Comparison of ENCODE assay signal across 1 cellular context in the genomic region with DNA sequence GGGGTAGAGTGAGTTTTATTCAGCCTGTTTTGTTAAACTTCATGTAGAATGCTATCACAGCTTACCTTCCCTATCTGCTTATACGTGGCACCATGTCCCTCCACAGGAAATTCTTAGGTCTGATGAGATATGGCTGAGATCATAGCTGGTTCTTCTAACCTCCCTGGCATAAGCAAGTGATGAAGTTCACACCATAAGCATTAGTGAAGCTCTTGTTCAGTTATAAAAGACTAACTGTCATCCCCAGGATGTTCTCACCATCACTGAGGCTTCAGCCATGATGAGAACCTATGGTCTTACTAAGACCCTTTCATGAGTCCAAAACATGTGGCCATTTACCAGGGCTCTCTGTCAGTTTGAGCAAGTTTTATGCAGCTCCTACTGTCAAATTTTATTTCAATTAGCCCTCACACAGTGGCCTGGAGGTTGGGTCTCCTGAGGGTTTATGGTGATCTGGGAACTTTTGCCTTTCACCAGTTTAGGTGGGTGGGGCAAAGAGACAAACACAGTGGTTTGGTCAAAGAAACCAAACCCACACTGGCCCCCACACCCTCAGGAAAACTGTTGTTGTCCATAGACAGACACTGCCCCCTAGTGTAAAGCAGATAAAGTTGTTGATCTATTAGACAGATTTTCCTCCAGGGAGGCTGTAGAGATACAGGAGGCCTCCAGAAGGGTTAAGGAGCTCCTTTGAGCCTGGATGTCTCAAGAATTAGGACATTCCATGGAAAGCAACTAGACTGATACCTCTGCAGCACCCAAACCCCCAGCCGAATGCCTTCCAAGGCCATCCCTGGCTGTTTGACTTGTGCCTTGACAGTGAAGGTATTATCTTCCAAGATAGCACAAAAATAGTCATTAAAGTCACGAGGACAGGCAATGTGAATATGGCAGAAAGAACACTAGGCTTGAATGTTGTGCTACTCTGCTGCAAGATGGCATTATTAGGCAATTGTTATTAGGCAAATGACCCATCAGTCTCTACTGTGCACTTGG.
TF ChIP-seq lines count a peak whose summit lies in the region.

No MANE protein-coding gene starts in this region.

TF ChIP-seq in H1, 55 proteins besides CTCF, POLR2A, EP300 and RAD21:
- TF ChIP-seq SUZ12 (IDR thresholded peaks at IDR 0.05; ENCODE audit: low read length) = no peak
- TF ChIP-seq HDAC2 (IDR thresholded peaks at IDR 0.05; ENCODE audit: borderline replicate concordance in 1 of 2, low read depth in 2 of 2, low read length in 2 of 2) = no peak
- TF ChIP-seq, protein P1, sequence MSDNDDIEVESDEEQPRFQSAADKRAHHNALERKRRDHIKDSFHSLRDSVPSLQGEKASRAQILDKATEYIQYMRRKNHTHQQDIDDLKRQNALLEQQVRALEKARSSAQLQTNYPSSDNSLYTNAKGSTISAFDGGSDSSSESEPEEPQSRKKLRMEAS (IDR thresholded peaks at IDR 0.05) = no peak
- no peak for TF ChIP-seq RNF2 (IDR thresholded peaks at IDR 0.05; ENCODE audit: borderline replicate concordance, low read depth, low read length, missing control alignments, poor library complexity, severe bottlenecking)
- TF ChIP-seq ZNF274 (IDR thresholded peaks at IDR 0.05; ENCODE audit: borderline replicate concordance, extremely low read depth, low read length) = no peak
- TF ChIP-seq TAF1 (IDR thresholded peaks at IDR 0.05; ENCODE audit: low read depth, low read length) = no peak
- no peak for TF ChIP-seq JUN (IDR thresholded peaks at IDR 0.05; ENCODE audit: low read depth, low read length)
- no peak for TF ChIP-seq NANOG (IDR thresholded peaks at IDR 0.05; ENCODE audit: insufficient read depth, low read depth, low read length, poor library complexity, severe bottlenecking)
- no peak for TF ChIP-seq KDM1A (IDR thresholded peaks at IDR 0.05; ENCODE audit: borderline replicate concordance, low read length)
- TF ChIP-seq, protein P2, sequence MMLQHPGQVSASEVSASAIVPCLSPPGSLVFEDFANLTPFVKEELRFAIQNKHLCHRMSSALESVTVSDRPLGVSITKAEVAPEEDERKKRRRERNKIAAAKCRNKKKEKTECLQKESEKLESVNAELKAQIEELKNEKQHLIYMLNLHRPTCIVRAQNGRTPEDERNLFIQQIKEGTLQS (IDR thresholded peaks at IDR 0.05; ENCODE audit: insufficient read depth, low read depth, low read length) = no peak
